In genomic region chr1:75531570-75531969, GRCh38 we compare ENCODE assay signal across 5 cellular contexts.
"Had no signal": no experiment of that assay in that cellular context is flagged by ENCODE, and none has a peak within 500 bp of the region (broad histone marks: within the 10 kb centered on the region; RNA-seq: fewer than 3 reads in every experiment).

No MANE protein-coding gene starts in this region.

- H3K27ac ChIP-seq: HL-60 had no signal

- DNase-seq: IMR-90 had no signal

- ATAC-seq: HepG2, K562 had no signal

- H3K4me3 ChIP-seq: K562 had no signal

- FAIRE-seq: HepG2, HTR-8/SVneo, K562 had no signal
